ENCODE assay signal across 8 cellular contexts in genomic region chr15:59105839-59106238, GRCh38. TPM values are rescaled to one million over a fixed set of nuclear protein-coding genes. Genes with fewer than 3 reads are reported as not detected.
DNase-seq lines count a peak whose midpoint lies in the region; ATAC-seq and TF ChIP-seq lines count a peak whose summit lies in the region.

No MANE protein-coding gene starts in this region.

- H3K9me3 ChIP-seq in DOHH2 (ENCODE audit: control insufficient read depth, insufficient read depth, low read length), result no peaks in the 10 kb centered on the region
- no peaks in the 10 kb centered on the region for H3K9me3 ChIP-seq in mammary epithelial cell (replicated peaks; ENCODE audit: insufficient read depth, low read length)
- no peaks in the 10 kb centered on the region for H3K9me3 ChIP-seq in ascending aorta

- DNase-seq in LNCaP clone FGC (ENCODE audit: low read depth), result no peak
- DNase-seq in mammary epithelial cell, result no peak
- no peak for DNase-seq in natural killer cell treated with Interleukin-12 subunit alpha and Interleukin-12 subunit beta and Interleukin-15 and Interleukin-18, amount 100 ng/mL, for 72 hours (ENCODE audit: low spot score)
- DNase-seq in NK-92 treated with Interleukin-12 subunit alpha and Interleukin-12 subunit beta, amount 100 ng/mL, for 24 hours (lab: John Stamatoyannopoulos, UW), result no peak
- DNase-seq in GOT3 (lab: John Stamatoyannopoulos, UW), result no peak
- DNase-seq in ascending aorta (ENCODE audit: low spot score in 2 of 2), result no peak
- DNase-seq in COLO668 (lab: John Stamatoyannopoulos, UW; ENCODE audit: unreplicated experiment), result no peak

- H3F3A ChIP-seq in DOHH2 (ENCODE audit: control insufficient read depth, insufficient read depth), result peaks cover 17% of the 10 kb centered on the region

- no peaks in the 10 kb centered on the region for H4K20me1 ChIP-seq in DOHH2 (ENCODE audit: control insufficient read depth, insufficient read depth, low read depth, low read length)
- H4K20me1 ChIP-seq in mammary epithelial cell (ENCODE audit: insufficient read depth, low read length), result no peaks in the 10 kb centered on the region

- H3K36me3 Mint-ChIP-seq in natural killer cell treated with Interleukin-12 subunit alpha and Interleukin-12 subunit beta and Interleukin-15 and Interleukin-18, amount 100 ng/mL, for 72 hours, result peaks cover 5% of the 10 kb centered on the region

- ATAC-seq in natural killer cell treated with Interleukin-12 subunit alpha and Interleukin-12 subunit beta and Interleukin-15 and Interleukin-18, amount 100 ng/mL, for 72 hours, result no peak

- dilution Hi-C loops in mammary epithelial cell (cut with HindIII; ENCODE audit: low sequenced_read_pairs), result no loop called here

- H3K9me3 Mint-ChIP-seq in natural killer cell treated with Interleukin-12 subunit alpha and Interleukin-12 subunit beta and Interleukin-15 and Interleukin-18, amount 100 ng/mL, for 72 hours, result no peaks in the 10 kb centered on the region

- H3K4me3 ChIP-seq in DOHH2 (ENCODE audit: low read length), result peak overlapping the region; percentile 94
- H3K4me3 ChIP-seq in LNCaP clone FGC (ENCODE audit: low read depth, low read length), result peak overlapping the region; percentile 82
- peak overlapping the region; percentile 81 to 90 (median 85) for H3K4me3 ChIP-seq in mammary epithelial cell (replicated peaks in 1 of 3; ENCODE audit: insufficient read depth in 1 of 3, low read depth in 2 of 3, low read length in 3 of 3)
- peak overlapping the region in 1 of 2 donors; percentile 71 for H3K4me3 ChIP-seq in ascending aorta

- in situ Hi-C loops in mammary epithelial cell (cut with MboI; ENCODE audit: low sequenced_read_pairs in 2 of 2), result loop anchor here (10.0 to 25.0 kb wide), 2 partner anchors 381 to 389 kb away; no protein-coding TSS in a partner anchor

- H3K4me2 ChIP-seq in DOHH2 (ENCODE audit: low read length) (peak overlapping the region; percentile 78), mammary epithelial cell (ENCODE audit: insufficient read depth, low read depth, low read length) (peak overlapping the region; percentile 77)

- CTCF ChIA-PET in mammary epithelial cell (lab: Charles Lee; ENCODE audit: low non-redundant PET), result interaction anchor here (0.6 kb wide), 1 partner anchor 267 kb away, joined by 6 read pairs; the partner anchor contains the start of gene MYO1E

- no peaks in the 10 kb centered on the region for H3K9me2 ChIP-seq in DOHH2 (replicated peaks; ENCODE audit: control insufficient read depth, low read length)

- TSS peak; percentile 41 for BruUV-seq in mammary epithelial cell (replicated peaks; lab: Mats Ljungman, UMichigan)

- 17% methylated on average over 3 of the region's 3 CpGs for WGBS in mammary epithelial cell (ENCODE audit: low coverage, missing lambda C conversion rate)

- peaks cover 9 to 16% of the 10 kb centered on the region in 2 donors for H3K4me1 Mint-ChIP-seq in natural killer cell treated with Interleukin-12 subunit alpha and Interleukin-12 subunit beta and Interleukin-15 and Interleukin-18, amount 100 ng/mL, for 72 hours (ENCODE audit: low read depth in 2 of 2)

- peaks cover 51% of the 10 kb centered on the region for H3K79me2 ChIP-seq in DOHH2 (ENCODE audit: control insufficient read depth, low read length)
- H3K79me2 ChIP-seq in mammary epithelial cell (ENCODE audit: insufficient read depth, low read length), result peaks cover 55% of the 10 kb centered on the region

- H3K36me3 ChIP-seq in DOHH2 (ENCODE audit: control insufficient read depth, low read length), result peaks cover 54% of the 10 kb centered on the region
- H3K36me3 ChIP-seq in mammary epithelial cell (ENCODE audit: insufficient read depth, low read length), result peaks cover 17% of the 10 kb centered on the region
- no peaks in the 10 kb centered on the region for H3K36me3 ChIP-seq in ascending aorta

- intact Hi-C loops in mammary epithelial cell (cut with micrococcal nuclease), result loop anchor here (1.0 to 10.0 kb wide), 4 partner anchors 125 to 881 kb away; no protein-coding TSS in a partner anchor
- intact Hi-C loops in ascending aorta (cut with DNase I), result loop anchor here (10.0 kb wide), 2 partner anchors 121 to 389 kb away; partner anchors contain the start of gene RNF111

- peak overlapping the region; percentile 82 for H3K27ac ChIP-seq in DOHH2 (ENCODE audit: low read depth, low read length)
- H3K27ac ChIP-seq in mammary epithelial cell (ENCODE audit: insufficient read depth, low read depth, low read length), result peak overlapping the region; percentile 76
- H3K27ac ChIP-seq in ascending aorta, result no peak overlapping the region

- H3K27me3 Mint-ChIP-seq in natural killer cell treated with Interleukin-12 subunit alpha and Interleukin-12 subunit beta and Interleukin-15 and Interleukin-18, amount 100 ng/mL, for 72 hours, result no peaks in the 10 kb centered on the region

- TF ChIP-seq CTCF in DOHH2 (IDR thresholded peaks at IDR 0.05; ENCODE audit: low read depth, low read length, poor library complexity, severe bottlenecking) (no peak), LNCaP clone FGC (IDR thresholded peaks at IDR 0.05; ENCODE audit: control insufficient read depth, extremely low read depth, insufficient read depth) (peak; percentile 61), mammary epithelial cell (conservative IDR thresholded peaks at IDR 0.05 in 1 of 2, IDR thresholded peaks at IDR 0.05 in 1 of 2; ENCODE audit: extremely low read depth in 1 of 2, insufficient read depth in 1 of 2, low read depth in 1 of 2, low read length in 2 of 2) (peak; percentile 19 to 51), ascending aorta (IDR thresholded peaks at IDR 0.05) (no peak)

- peak overlapping the region; percentile 90 for H2AFZ ChIP-seq in mammary epithelial cell (ENCODE audit: low read depth, low read length)

- H3K4me3 Mint-ChIP-seq in natural killer cell treated with Interleukin-12 subunit alpha and Interleukin-12 subunit beta and Interleukin-15 and Interleukin-18, amount 100 ng/mL, for 72 hours, result peak overlapping the region; percentile 99

- H3K27me3 ChIP-seq in DOHH2 (ENCODE audit: control insufficient read depth, low read length) (no peaks in the 10 kb centered on the region), mammary epithelial cell (ENCODE audit: insufficient read depth, low read length) (no peaks in the 10 kb centered on the region), ascending aorta (no peaks in the 10 kb centered on the region)

- peak overlapping the region; percentile 81 for H3K9ac ChIP-seq in mammary epithelial cell (ENCODE audit: insufficient read depth, low read length)

- H3K27ac Mint-ChIP-seq in natural killer cell treated with Interleukin-12 subunit alpha and Interleukin-12 subunit beta and Interleukin-15 and Interleukin-18, amount 100 ng/mL, for 72 hours, result peak overlapping the region; percentile 94 to 96

- H3K4me1 ChIP-seq in DOHH2 (ENCODE audit: control insufficient read depth, low read length) (peaks cover 20% of the 10 kb centered on the region), mammary epithelial cell (ENCODE audit: insufficient read depth, low read length) (peaks cover 5% of the 10 kb centered on the region), ascending aorta (peaks cover 0 to 3% of the 10 kb centered on the region in 2 donors)

RNA-seq across cellular contexts. Expression of gene CCNB2, which starts 0.9 kb away (rescaled TPM):
- total RNA-seq in mammary epithelial cell, result 10 to 100 TPM in 1 of 2 donors, 1 to 10 TPM in 1; 2.8 to 37.4 TPM
- polyA plus RNA-seq in mammary epithelial cell, result 67.7 TPM
- polyA minus RNA-seq in mammary epithelial cell, result 40.0 TPM
- 10 to 100 TPM; 28.8 to 41.8 TPM for total RNA-seq in natural killer cell treated with Interleukin-12 subunit alpha and Interleukin-12 subunit beta and Interleukin-15 and Interleukin-18, amount 100 ng/mL, for 72 hours
- not detected for total RNA-seq in ascending aorta

Comparison
In these comparisons a context has a peak if more than half of its experiments do, and no peak if none do; other contexts are left out.
1. H3K27ac ChIP-seq: peak in DOHH2 (single experiment) and mammary epithelial cell (single experiment); none in ascending aorta (0 of 2).
2. CTCF ChIP-seq: peak in LNCaP clone FGC (single experiment) and mammary epithelial cell (2 of 2); none in DOHH2 (single experiment) and ascending aorta (0 of 3).